Comparison of ENCODE assay signal across 13 cellular contexts in the genomic region with DNA sequence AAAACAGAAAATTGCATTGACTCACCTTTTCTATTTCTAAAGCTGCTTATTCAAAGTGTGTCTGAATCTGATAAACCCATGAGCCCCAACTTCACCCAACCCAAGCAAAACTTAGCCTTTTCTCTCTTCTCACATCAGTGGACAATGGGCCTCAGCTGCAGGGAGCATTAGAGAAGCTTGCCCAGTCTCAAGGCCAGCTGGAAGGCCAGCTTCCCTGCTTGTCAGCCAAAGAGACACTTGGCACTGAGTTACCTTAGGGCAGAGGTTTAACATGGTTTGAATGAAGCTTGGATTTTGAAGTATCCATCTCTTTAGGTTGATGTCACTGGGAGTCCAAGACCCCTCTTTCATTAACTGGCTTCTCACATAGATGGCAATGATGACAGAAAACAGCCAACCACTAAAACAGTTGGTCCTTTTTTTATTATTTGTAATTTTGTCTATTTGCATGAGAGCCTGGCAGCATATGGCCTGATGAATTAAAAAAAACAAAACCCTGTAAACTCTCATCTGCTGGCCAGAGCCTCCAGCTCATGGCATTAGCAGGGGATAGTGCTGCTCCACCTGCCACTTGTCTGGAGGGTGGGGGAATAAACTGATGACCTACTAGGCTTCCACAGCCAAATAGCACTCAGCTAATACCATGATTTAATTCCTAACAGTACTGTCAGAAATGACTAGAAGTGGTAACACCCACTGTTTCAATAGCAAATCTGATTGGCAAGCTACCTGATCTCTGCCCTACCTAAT.
"Had no signal": no experiment of that assay in that cellular context is flagged by ENCODE, and none has a peak within 500 bp of the region (broad histone marks: within the 10 kb centered on the region; RNA-seq: fewer than 3 reads in every experiment).

No MANE protein-coding gene starts in this region.

- FAIRE-seq: kidney, urothelium cell line had no signal

- DNase-seq: activated CD4-positive, alpha-beta T cell treated with anti-CD3 and anti-CD28 coated beads, Interleukin-2, amount 50 U/mL, for 48 hours; activated CD4-positive, CD25-positive, alpha-beta regulatory T cell treated with anti-CD3 and anti-CD28 coated beads, Interleukin-2, amount 50 U/mL, for 72 hours; activated naive CD4-positive, alpha-beta T cell treated with Interleukin-2 at 50 U/mL for 16 hours; erythroblast; kidney; left lung; mammary epithelial cell; mucosa of descending colon; naive thymus-derived CD8-positive, alpha-beta T cell; retina; stimulated activated CD4-positive, alpha-beta T cell treated with anti-CD3 and anti-CD28 coated beads, Interleukin-12 subunit alpha, Interleukin-12 subunit beta, amount 100 ng/mL, for 4 hours; T-helper 9 cell had no signal
